Comparison of ENCODE assay signal across 8 cellular contexts in the genomic region with DNA sequence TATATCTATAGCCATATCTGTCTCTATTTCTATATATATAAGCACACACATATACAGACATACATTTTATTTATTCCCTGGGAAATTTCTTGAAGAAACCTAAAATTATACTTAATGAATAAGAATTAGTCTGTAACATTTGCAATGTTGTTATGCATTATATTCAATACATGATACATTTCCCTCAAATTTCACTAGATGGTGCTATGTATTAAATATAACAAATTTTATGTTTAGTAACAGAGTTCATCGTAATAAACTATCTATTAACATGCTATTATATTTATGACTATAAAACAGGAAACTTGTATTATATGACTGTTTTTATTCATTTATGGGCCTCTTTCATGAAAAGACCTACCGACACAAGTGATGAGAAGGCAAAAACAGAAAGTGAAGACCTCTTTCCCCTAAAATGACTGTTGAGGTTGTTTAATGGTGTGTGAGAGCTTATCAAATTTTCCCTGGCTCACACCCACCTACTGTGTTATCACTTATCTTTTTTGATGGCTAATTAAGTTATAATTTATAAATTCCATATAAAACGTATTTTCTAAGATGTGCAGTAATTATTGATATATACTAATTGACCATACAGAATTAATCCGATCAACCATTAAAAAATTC.
A peak's percentile ranks its signal among the peaks of the same experiment; 100 is the strongest.
DNase-seq lines count a peak whose midpoint lies in the region; ATAC-seq, FAIRE-seq and TF ChIP-seq lines count a peak whose summit lies in the region.

No MANE protein-coding gene starts in this region.

- no peaks in the 10 kb centered on the region for H3K9me2 ChIP-seq in neural cell (ENCODE audit: insufficient read depth, low read length)

- peak in 1 of 3 experiments; percentile 12; a peak in 2 of 6 replicates for TF ChIP-seq CTCF in GM12878 (IDR thresholded peaks at IDR 0.05 in 2 of 3, conservative IDR thresholded peaks at IDR 0.05 in 1 of 3; ENCODE audit: control insufficient read depth in 2 of 3, extremely low read depth in 1 of 3, insufficient read depth in 1 of 3, low read depth in 3 of 3, low read length in 3 of 3)
- peak; percentile 77 for TF ChIP-seq CTCF in neural cell (IDR thresholded peaks at IDR 0.05; ENCODE audit: poor library complexity, severe bottlenecking)
- TF ChIP-seq CTCF in uterus (IDR thresholded peaks at IDR 0.05), result peak in 1 of 4 experiments; percentile 31

- H3K4me2 ChIP-seq in GM12878 (ENCODE audit: control insufficient read depth, insufficient read depth) (no peak overlapping the region), neural cell (ENCODE audit: low read length) (no peak overlapping the region)

- H3K4me1 ChIP-seq in GM12878 (ENCODE audit: control insufficient read depth, insufficient read depth, low read length) (no peaks in the 10 kb centered on the region), uterus (no peaks in the 10 kb centered on the region)

- H3K79me2 ChIP-seq in GM12878 (ENCODE audit: control insufficient read depth, insufficient read depth, low read length) (no peaks in the 10 kb centered on the region), neural cell (replicated peaks; ENCODE audit: insufficient read depth, low read length) (no peaks in the 10 kb centered on the region)

- TF ChIP-seq EP300 in GM12878 (IDR thresholded peaks at IDR 0.05; ENCODE audit: borderline replicate concordance in 1 of 2, control insufficient read depth in 1 of 2, low read depth in 2 of 2, low read length in 2 of 2), result no peak
- no peak for TF ChIP-seq EP300 in neural cell (conservative IDR thresholded peaks at IDR 0.05; ENCODE audit: poor library complexity, severe bottlenecking)

- H3K27ac ChIP-seq in GM12878 (ENCODE audit: control insufficient read depth, insufficient read depth) (no peak overlapping the region), neural cell (ENCODE audit: low read length) (no peak overlapping the region), uterus (no peak overlapping the region)

- no peak for TF ChIP-seq RAD21 in GM12878 (IDR thresholded peaks at IDR 0.05; ENCODE audit: insufficient read depth, low read depth, low read length)
- peak; percentile 88 for TF ChIP-seq RAD21 in neural cell (conservative IDR thresholded peaks at IDR 0.05)

- BruUV-seq in GM12878 (replicated peaks; lab: Mats Ljungman, UMichigan), result no TSS peak

- SMC1A ChIA-PET in GM12878 (lab: Charles Lee; ENCODE audit: uncharacterized antibody, unreplicated experiment), result interaction anchor here (0.7 kb wide), 1 partner anchor 888 kb away, joined by 3 read pairs; no protein-coding TSS in a partner anchor

- CTCF ChIA-PET in GM12878 (lab: Yijun Ruan, JAX), result interaction anchor here (0.7 kb wide), 1 partner anchor 365 kb away, joined by 3 read pairs; no protein-coding TSS in a partner anchor

- intact Hi-C loops in GM12878 (cut with micrococcal nuclease; ENCODE audit: unreplicated experiment), result loop anchor here (5.0 kb wide), 1 partner anchor 910 kb away; no protein-coding TSS in a partner anchor
- intact Hi-C loops in uterus (cut with DNase I; ENCODE audit: low total_unique reads), result no loop called here

- no peaks in the 10 kb centered on the region for H3K9me3 ChIP-seq in GM12878 (replicated peaks; ENCODE audit: control insufficient read depth, insufficient read depth, low read length)
- H3K9me3 ChIP-seq in neural cell (ENCODE audit: low read length), result no peaks in the 10 kb centered on the region
- H3K9me3 ChIP-seq in uterus, result no peaks in the 10 kb centered on the region

- H4K20me1 ChIP-seq in GM12878 (ENCODE audit: control insufficient read depth, insufficient read depth) (no peaks in the 10 kb centered on the region), neural cell (ENCODE audit: insufficient read depth) (no peaks in the 10 kb centered on the region)

- POLR2A ChIA-PET in GM12878 (lab: Charles Lee), result no interaction called here

- in situ Hi-C loops in GM12878 (cut with MboI), result no loop called here

- ATAC-seq in GM12878 (peak; percentile 55; the same call in 2 of the 3 replicates), HG03460 (IDR thresholded peaks at IDR 0.05; ENCODE audit: unreplicated experiment) (no peak)

- RAD21 ChIA-PET in GM12878 (lab: Charles Lee; ENCODE audit: unreplicated experiment), result no interaction called here

- no peak overlapping the region for H3K4me3 ChIP-seq in GM12878
- H3K4me3 ChIP-seq in neural cell (ENCODE audit: low read length), result no peak overlapping the region
- H3K4me3 ChIP-seq in uterus, result no peak overlapping the region

- H2AFZ ChIP-seq in GM12878 (ENCODE audit: control insufficient read depth, low read depth, low read length), result no peak overlapping the region
- H2AFZ ChIP-seq in neural cell (ENCODE audit: low read depth, low read length), result no peak overlapping the region

- H3K36me3 ChIP-seq in GM12878 (ENCODE audit: control insufficient read depth in 2 of 2, insufficient read depth in 2 of 2, low read length in 1 of 2) (no peaks in the 10 kb centered on the region), neural cell (ENCODE audit: insufficient read depth, low read length) (no peaks in the 10 kb centered on the region), uterus (no peaks in the 10 kb centered on the region)

- FAIRE-seq in G401.6 (lab: Jason Lieb, UNC) (peak; percentile 84), GM12878 (lab: Jason Lieb, UNC) (no peak)

- TF ChIP-seq POLR2A in GM12878 (IDR thresholded peaks at IDR 0.05; ENCODE audit: low read depth, low read length), result no peak
- no peak for TF ChIP-seq POLR2A in uterus (IDR thresholded peaks at IDR 0.05)

- peak; percentile 15 for DNase-seq in NCI-H1092 (lab: John Stamatoyannopoulos, UW)
- DNase-seq in GM12878 (ENCODE audit: low read depth, low spot score), result no peak
- no peak for DNase-seq in effector CD4-positive, alpha-beta T cell
- DNase-seq in uterus, result no peak
- DNase-seq in NCI-H187 (lab: John Stamatoyannopoulos, UW), result no peak

- H3K9ac ChIP-seq in GM12878 (ENCODE audit: control insufficient read depth, insufficient read depth, low read length) (no peak overlapping the region), neural cell (ENCODE audit: low read length) (no peak overlapping the region)

- H3K27me3 ChIP-seq in GM12878 (replicated peaks in 1 of 2; ENCODE audit: control insufficient read depth in 2 of 2, insufficient read depth in 2 of 2, low read length in 1 of 2) (no peaks in the 10 kb centered on the region), neural cell (ENCODE audit: insufficient read depth, low read depth, low read length) (no peaks in the 10 kb centered on the region), uterus (no peaks in the 10 kb centered on the region)

- H3F3A ChIP-seq in neural cell (ENCODE audit: insufficient read depth, low read length, poor library complexity, severe bottlenecking), result no peaks in the 10 kb centered on the region

- 23% methylated on average over 4 of the region's 4 CpGs for WGBS in GM12878 (ENCODE audit: insufficient coverage, insufficient replicate concordance, low lambda C conversion rate, missing lambda C conversion rate)

TF ChIP-seq in GM12878, 131 proteins besides CTCF, POLR2A, EP300 and RAD21 (continues in another document):
- no peak for TF ChIP-seq SMAD1 (IDR thresholded peaks at IDR 0.05; ENCODE audit: low read depth, partially characterized antibody)
- no peak for TF ChIP-seq TARDBP (IDR thresholded peaks at IDR 0.05; ENCODE audit: borderline replicate concordance)
- no peak for TF ChIP-seq BHLHE40 (IDR thresholded peaks at IDR 0.05; ENCODE audit: borderline replicate concordance in 1 of 2, low read depth in 2 of 2, low read length in 1 of 2)
- TF ChIP-seq RUNX3 (IDR thresholded peaks at IDR 0.05; ENCODE audit: low read length), result no peak

TF ChIP-seq in neural cell, 6 proteins besides CTCF, POLR2A, EP300 and RAD21:
- TF ChIP-seq SMC3 (conservative IDR thresholded peaks at IDR 0.05; ENCODE audit: poor library complexity) (peak; percentile 92), MXI1 (conservative IDR thresholded peaks at IDR 0.05; ENCODE audit: poor library complexity, severe bottlenecking) (no peak)
